1 cellular context compared by ENCODE assay signal in the genomic region with DNA sequence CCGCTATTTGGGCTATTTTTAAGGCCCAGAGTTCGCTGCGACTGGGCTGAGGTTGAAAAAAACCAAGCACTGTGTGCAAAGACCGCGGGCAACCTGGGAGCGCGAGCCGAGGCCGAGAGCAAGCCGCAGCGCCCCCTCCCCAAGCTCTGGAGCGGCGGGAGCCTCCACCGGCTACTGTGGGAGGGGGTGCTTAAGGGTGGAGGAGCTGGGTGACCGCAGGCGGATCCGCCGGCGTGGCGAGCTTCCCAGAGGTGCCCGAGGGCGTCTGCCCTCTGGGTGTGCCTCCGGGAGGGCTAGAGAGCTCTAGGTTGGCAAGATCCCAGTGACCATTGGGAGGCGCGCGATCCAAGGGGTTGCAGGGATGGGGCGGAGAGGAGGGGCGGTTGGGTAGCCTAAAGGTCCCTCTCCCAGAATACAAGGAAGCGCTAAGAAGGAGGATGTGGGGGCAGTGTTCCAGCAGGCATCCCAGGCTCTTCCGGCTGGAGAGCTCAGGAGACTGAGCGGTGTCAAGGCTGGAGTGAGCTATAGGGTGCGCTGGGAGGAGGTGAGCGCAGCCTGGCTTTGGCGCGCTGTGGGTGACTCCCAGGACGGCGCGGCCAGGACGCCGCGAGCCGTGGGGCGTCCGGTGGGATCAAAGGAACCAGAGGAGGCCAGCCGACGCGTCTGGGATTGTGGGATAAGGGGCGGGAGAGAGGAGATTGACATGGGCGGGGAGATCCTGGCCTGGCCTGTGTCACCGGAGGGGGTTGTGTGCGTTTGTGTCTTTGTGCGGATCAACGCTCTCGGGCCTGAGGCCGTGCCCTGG.
TF ChIP-seq lines count a peak whose summit lies in the region.

No MANE protein-coding gene starts in this region.

TF ChIP-seq in HepG2, 621 proteins besides CTCF, POLR2A, EP300 and RAD21 (continued from another document and continues in another):
- TF ChIP-seq, protein P1, sequence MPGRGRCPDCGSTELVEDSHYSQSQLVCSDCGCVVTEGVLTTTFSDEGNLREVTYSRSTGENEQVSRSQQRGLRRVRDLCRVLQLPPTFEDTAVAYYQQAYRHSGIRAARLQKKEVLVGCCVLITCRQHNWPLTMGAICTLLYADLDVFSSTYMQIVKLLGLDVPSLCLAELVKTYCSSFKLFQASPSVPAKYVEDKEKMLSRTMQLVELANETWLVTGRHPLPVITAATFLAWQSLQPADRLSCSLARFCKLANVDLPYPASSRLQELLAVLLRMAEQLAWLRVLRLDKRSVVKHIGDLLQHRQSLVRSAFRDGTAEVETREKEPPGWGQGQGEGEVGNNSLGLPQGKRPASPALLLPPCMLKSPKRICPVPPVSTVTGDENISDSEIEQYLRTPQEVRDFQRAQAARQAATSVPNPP (CRISPR knock-in tag; IDR thresholded peaks at IDR 0.05), result peak; percentile 81; the same call in 1 of the 2 replicates
- TF ChIP-seq, protein P2, sequence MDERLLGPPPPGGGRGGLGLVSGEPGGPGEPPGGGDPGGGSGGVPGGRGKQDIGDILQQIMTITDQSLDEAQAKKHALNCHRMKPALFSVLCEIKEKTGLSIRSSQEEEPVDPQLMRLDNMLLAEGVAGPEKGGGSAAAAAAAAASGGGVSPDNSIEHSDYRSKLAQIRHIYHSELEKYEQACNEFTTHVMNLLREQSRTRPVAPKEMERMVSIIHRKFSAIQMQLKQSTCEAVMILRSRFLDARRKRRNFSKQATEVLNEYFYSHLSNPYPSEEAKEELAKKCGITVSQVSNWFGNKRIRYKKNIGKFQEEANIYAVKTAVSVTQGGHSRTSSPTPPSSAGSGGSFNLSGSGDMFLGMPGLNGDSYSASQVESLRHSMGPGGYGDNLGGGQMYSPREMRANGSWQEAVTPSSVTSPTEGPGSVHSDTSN (CRISPR knock-in tag; IDR thresholded peaks at IDR 0.05), result peak; percentile 40; the same call in 1 of the 2 replicates
- TF ChIP-seq MED1 (CRISPR knock-in tag; IDR thresholded peaks at IDR 0.05) (peak; percentile 63), ZNF83 (CRISPR knock-in tag; IDR thresholded peaks at IDR 0.05; ENCODE audit: borderline replicate concordance) (peak; percentile 23; the same call in 1 of the 2 replicates), SOX6 (IDR thresholded peaks at IDR 0.05) (no peak), SOX6 (CRISPR knock-in tag; IDR thresholded peaks at IDR 0.05) (peak; percentile 66), ZNF674 (CRISPR knock-in tag; IDR thresholded peaks at IDR 0.05; ENCODE audit: low read depth) (no peak), RELA (CRISPR knock-in tag; IDR thresholded peaks at IDR 0.05) (no peak), ZNF329 (CRISPR knock-in tag; IDR thresholded peaks at IDR 0.05; ENCODE audit: low read depth) (0 out of 2 replicates have a peak, but pooled peaks have one; percentile 36), MED13 (CRISPR knock-in tag; IDR thresholded peaks at IDR 0.05) (0 out of 2 replicates have a peak, but pooled peaks have one; percentile 59), KAT7 (CRISPR knock-in tag; IDR thresholded peaks at IDR 0.05; ENCODE audit: borderline replicate concordance) (peak; percentile 35; the same call in 1 of the 2 replicates), HNF1A (IDR thresholded peaks at IDR 0.05; ENCODE audit: low read depth) (no peak), HNF1A (CRISPR knock-in tag; IDR thresholded peaks at IDR 0.05; ENCODE audit: borderline replicate concordance) (0 out of 2 replicates have a peak, but pooled peaks have one; percentile 41), ZNF609 (CRISPR knock-in tag; IDR thresholded peaks at IDR 0.05; ENCODE audit: borderline replicate concordance) (peak; percentile 10; the same call in 1 of the 2 replicates), BRD4 (CRISPR knock-in tag; IDR thresholded peaks at IDR 0.05) (0 out of 2 replicates have a peak, but pooled peaks have one; percentile 54), ZNF333 (CRISPR knock-in tag; IDR thresholded peaks at IDR 0.05; ENCODE audit: borderline replicate concordance) (no peak), CBX2 (IDR thresholded peaks at IDR 0.05; ENCODE audit: low read depth, low read length) (no peak), CBX2 (CRISPR knock-in tag; IDR thresholded peaks at IDR 0.05; ENCODE audit: low read depth) (no peak), MAFF (IDR thresholded peaks at IDR 0.05; ENCODE audit: low read depth, low read length) (no peak), ZNF317 (CRISPR knock-in tag; IDR thresholded peaks at IDR 0.05) (no peak; the same call in 1 of the 2 replicates), KDM5A (IDR thresholded peaks at IDR 0.05; ENCODE audit: borderline replicate concordance, low read length) (no peak), ZSCAN25 (CRISPR knock-in tag; IDR thresholded peaks at IDR 0.05) (peak; percentile 6; the same call in 1 of the 2 replicates), ZNF792 (CRISPR knock-in tag; IDR thresholded peaks at IDR 0.05) (0 out of 2 replicates have a peak, but pooled peaks have one; percentile 14), GATAD2A (CRISPR knock-in tag; IDR thresholded peaks at IDR 0.05) (peak; percentile 62), RFX1 (IDR thresholded peaks at IDR 0.05) (no peak), ATF7-NPFF (CRISPR knock-in tag; IDR thresholded peaks at IDR 0.05; ENCODE audit: low read depth) (peak; percentile 50; the same call in 1 of the 2 replicates), ZNF713 (CRISPR knock-in tag; IDR thresholded peaks at IDR 0.05) (no peak)
- TF ChIP-seq, protein P3, sequence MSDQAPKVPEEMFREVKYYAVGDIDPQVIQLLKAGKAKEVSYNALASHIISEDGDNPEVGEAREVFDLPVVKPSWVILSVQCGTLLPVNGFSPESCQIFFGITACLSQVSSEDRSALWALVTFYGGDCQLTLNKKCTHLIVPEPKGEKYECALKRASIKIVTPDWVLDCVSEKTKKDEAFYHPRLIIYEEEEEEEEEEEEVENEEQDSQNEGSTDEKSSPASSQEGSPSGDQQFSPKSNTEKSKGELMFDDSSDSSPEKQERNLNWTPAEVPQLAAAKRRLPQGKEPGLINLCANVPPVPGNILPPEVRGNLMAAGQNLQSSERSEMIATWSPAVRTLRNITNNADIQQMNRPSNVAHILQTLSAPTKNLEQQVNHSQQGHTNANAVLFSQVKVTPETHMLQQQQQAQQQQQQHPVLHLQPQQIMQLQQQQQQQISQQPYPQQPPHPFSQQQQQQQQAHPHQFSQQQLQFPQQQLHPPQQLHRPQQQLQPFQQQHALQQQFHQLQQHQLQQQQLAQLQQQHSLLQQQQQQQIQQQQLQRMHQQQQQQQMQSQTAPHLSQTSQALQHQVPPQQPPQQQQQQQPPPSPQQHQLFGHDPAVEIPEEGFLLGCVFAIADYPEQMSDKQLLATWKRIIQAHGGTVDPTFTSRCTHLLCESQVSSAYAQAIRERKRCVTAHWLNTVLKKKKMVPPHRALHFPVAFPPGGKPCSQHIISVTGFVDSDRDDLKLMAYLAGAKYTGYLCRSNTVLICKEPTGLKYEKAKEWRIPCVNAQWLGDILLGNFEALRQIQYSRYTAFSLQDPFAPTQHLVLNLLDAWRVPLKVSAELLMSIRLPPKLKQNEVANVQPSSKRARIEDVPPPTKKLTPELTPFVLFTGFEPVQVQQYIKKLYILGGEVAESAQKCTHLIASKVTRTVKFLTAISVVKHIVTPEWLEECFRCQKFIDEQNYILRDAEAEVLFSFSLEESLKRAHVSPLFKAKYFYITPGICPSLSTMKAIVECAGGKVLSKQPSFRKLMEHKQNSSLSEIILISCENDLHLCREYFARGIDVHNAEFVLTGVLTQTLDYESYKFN (CRISPR knock-in tag; conservative IDR thresholded peaks at IDR 0.05), result peak; percentile 45
- TF ChIP-seq, protein P4, sequence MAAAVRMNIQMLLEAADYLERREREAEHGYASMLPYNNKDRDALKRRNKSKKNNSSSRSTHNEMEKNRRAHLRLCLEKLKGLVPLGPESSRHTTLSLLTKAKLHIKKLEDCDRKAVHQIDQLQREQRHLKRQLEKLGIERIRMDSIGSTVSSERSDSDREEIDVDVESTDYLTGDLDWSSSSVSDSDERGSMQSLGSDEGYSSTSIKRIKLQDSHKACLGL (CRISPR knock-in tag; IDR thresholded peaks at IDR 0.05), result peak; percentile 71
- TF ChIP-seq, protein P5, sequence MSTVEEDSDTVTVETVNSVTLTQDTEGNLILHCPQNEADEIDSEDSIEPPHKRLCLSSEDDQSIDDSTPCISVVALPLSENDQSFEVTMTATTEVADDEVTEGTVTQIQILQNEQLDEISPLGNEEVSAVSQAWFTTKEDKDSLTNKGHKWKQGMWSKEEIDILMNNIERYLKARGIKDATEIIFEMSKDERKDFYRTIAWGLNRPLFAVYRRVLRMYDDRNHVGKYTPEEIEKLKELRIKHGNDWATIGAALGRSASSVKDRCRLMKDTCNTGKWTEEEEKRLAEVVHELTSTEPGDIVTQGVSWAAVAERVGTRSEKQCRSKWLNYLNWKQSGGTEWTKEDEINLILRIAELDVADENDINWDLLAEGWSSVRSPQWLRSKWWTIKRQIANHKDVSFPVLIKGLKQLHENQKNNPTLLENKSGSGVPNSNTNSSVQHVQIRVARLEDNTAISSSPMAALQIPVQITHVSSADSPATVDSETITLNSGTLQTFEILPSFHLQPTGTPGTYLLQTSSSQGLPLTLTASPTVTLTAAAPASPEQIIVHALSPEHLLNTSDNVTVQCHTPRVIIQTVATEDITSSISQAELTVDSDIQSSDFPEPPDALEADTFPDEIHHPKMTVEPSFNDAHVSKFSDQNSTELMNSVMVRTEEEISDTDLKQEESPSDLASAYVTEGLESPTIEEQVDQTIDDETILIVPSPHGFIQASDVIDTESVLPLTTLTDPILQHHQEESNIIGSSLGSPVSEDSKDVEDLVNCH (CRISPR knock-in tag; IDR thresholded peaks at IDR 0.05), result no peak
- TF ChIP-seq, protein P6, sequence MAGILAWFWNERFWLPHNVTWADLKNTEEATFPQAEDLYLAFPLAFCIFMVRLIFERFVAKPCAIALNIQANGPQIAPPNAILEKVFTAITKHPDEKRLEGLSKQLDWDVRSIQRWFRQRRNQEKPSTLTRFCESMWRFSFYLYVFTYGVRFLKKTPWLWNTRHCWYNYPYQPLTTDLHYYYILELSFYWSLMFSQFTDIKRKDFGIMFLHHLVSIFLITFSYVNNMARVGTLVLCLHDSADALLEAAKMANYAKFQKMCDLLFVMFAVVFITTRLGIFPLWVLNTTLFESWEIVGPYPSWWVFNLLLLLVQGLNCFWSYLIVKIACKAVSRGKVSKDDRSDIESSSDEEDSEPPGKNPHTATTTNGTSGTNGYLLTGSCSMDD (CRISPR knock-in tag; IDR thresholded peaks at IDR 0.05), result no peak
- TF ChIP-seq, protein P7, sequence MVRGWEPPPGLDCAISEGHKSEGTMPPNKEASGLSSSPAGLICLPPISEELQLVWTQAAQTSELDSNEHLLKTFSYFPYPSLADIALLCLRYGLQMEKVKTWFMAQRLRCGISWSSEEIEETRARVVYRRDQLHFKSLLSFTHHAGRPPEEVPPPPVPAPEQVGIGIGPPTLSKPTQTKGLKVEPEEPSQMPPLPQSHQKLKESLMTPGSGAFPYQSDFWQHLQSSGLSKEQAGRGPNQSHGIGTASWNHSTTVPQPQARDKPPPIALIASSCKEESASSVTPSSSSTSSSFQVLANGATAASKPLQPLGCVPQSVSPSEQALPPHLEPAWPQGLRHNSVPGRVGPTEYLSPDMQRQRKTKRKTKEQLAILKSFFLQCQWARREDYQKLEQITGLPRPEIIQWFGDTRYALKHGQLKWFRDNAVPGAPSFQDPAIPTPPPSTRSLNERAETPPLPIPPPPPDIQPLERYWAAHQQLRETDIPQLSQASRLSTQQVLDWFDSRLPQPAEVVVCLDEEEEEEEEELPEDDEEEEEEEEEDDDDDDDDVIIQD (CRISPR knock-in tag; IDR thresholded peaks at IDR 0.05; ENCODE audit: low read depth), result no peak
